Comparison of ENCODE assay signal across 15 cellular contexts in genomic region chr2:20327370-20327769, GRCh38. TPM values are rescaled to one million over a fixed set of nuclear protein-coding genes. Genes with fewer than 3 reads are reported as not detected.
DNase-seq lines count a peak whose midpoint lies in the region; ATAC-seq, FAIRE-seq and TF ChIP-seq lines count a peak whose summit lies in the region.
"Had no signal": no experiment of that assay in that cellular context is flagged by ENCODE, and none has a peak within 500 bp of the region (broad histone marks: within the 10 kb centered on the region; RNA-seq: fewer than 3 reads in every experiment).

No MANE protein-coding gene starts in this region.

- H3K27me3 ChIP-seq in astrocyte (ENCODE audit: insufficient read depth, low read length) (no peaks in the 10 kb centered on the region), vagina (no peaks in the 10 kb centered on the region), testis (no peaks in the 10 kb centered on the region)
- H3K27me3 ChIP-seq: uterus had no signal

- H3K4me1 Mint-ChIP-seq in stimulated activated naive CD8-positive, alpha-beta T cell treated with anti-CD3 and anti-CD28 coated beads, Interleukin-15, Interleukin-2, amounts not matched to agents 100 ng/mL and 50 ng/mL, for 24 hours (ENCODE audit: low read depth) = peaks cover 87% of the 10 kb centered on the region
- H3K4me1 Mint-ChIP-seq in astrocyte (ENCODE audit: low read depth, unreplicated experiment) (peaks cover 19% of the 10 kb centered on the region), memory B cell (peaks cover 27% of the 10 kb centered on the region)

- no peak for ATAC-seq in stimulated activated naive CD8-positive, alpha-beta T cell treated with anti-CD3 and anti-CD28 coated beads, Interleukin-15, Interleukin-2, amounts not matched to agents 100 U/mL and 50 U/mL, for 24 hours
- ATAC-seq in memory B cell (ENCODE audit: low read depth) (no peak), HG03280 (IDR thresholded peaks at IDR 0.05; ENCODE audit: unreplicated experiment) (no peak)
- ATAC-seq: GM12878 had no signal

- no peaks in the 10 kb centered on the region for H3K27me3 Mint-ChIP-seq in stimulated activated naive CD8-positive, alpha-beta T cell treated with anti-CD3 and anti-CD28 coated beads, Interleukin-15, Interleukin-2, amounts not matched to agents 100 ng/mL and 50 ng/mL, for 24 hours
- H3K27me3 Mint-ChIP-seq in astrocyte (ENCODE audit: low read depth, unreplicated experiment) (no peaks in the 10 kb centered on the region), memory B cell (no peaks in the 10 kb centered on the region)
- H3K27me3 Mint-ChIP-seq: activated naive CD8-positive, alpha-beta T cell treated with anti-CD3 and anti-CD28 coated beads, Interleukin-2, amount 10 ng/mL, durations not matched to agents 7 days and 5 days had no signal

- H3K36me3 Mint-ChIP-seq in stimulated activated naive CD8-positive, alpha-beta T cell treated with anti-CD3 and anti-CD28 coated beads, Interleukin-15, Interleukin-2, amounts not matched to agents 100 ng/mL and 50 ng/mL, for 24 hours (ENCODE audit: low read depth) = peaks cover 81% of the 10 kb centered on the region
- H3K36me3 Mint-ChIP-seq in astrocyte (ENCODE audit: low read depth, unreplicated experiment) (peaks cover 11% of the 10 kb centered on the region), memory B cell (peaks cover 33% of the 10 kb centered on the region)

- peak overlapping the region; percentile 8 for H3K27ac Mint-ChIP-seq in stimulated activated naive CD8-positive, alpha-beta T cell treated with anti-CD3 and anti-CD28 coated beads, Interleukin-15, Interleukin-2, amounts not matched to agents 100 ng/mL and 50 ng/mL, for 24 hours
- H3K27ac Mint-ChIP-seq in astrocyte (ENCODE audit: unreplicated experiment) (no peak overlapping the region), memory B cell (peak overlapping the region; percentile 48)

- no peak overlapping the region for H3K4me2 ChIP-seq in astrocyte (ENCODE audit: low read length)

- peaks cover 18% of the 10 kb centered on the region for H3K9me3 Mint-ChIP-seq in stimulated activated naive CD8-positive, alpha-beta T cell treated with anti-CD3 and anti-CD28 coated beads, Interleukin-15, Interleukin-2, amounts not matched to agents 100 ng/mL and 50 ng/mL, for 24 hours
- H3K9me3 Mint-ChIP-seq in astrocyte (ENCODE audit: unreplicated experiment) (no peaks in the 10 kb centered on the region), memory B cell (peaks cover 7% of the 10 kb centered on the region)

- H3K36me3 ChIP-seq in astrocyte (ENCODE audit: insufficient read depth, low read length) = peaks cover 6% of the 10 kb centered on the region
- H3K36me3 ChIP-seq in vagina = peaks cover 0 to 17% of the 10 kb centered on the region in 2 donors
- no peaks in the 10 kb centered on the region for H3K36me3 ChIP-seq in testis (ENCODE audit: low read depth, missing control alignments)
- H3K36me3 ChIP-seq: uterus had no signal

- DNase-seq in stimulated activated naive CD8-positive, alpha-beta T cell treated with anti-CD3 and anti-CD28 coated beads, Interleukin-15, Interleukin-2, amounts not matched to agents 100 U/mL and 50 U/mL, for 24 hours = no peak
- DNase-seq in astrocyte (ENCODE audit: low read depth) (no peak), memory B cell (ENCODE audit: low spot score in 2 of 2) (no peak), vagina (ENCODE audit: extremely low spot score in 2 of 2) (no peak), NCI-H2029 (lab: John Stamatoyannopoulos, UW) (no peak), testis (no peak)
- DNase-seq: activated naive CD8-positive, alpha-beta T cell treated with anti-CD3 and anti-CD28 coated beads, Interleukin-2, amount 10 ng/mL, durations not matched to agents 7 days and 5 days; NCI-H1436 treated with DMSO at 0.1 percent for 48 hours; NCI-H774; SIG-M5; uterus had no signal

- WGBS in testis, 2 donors = 55 to 67% methylated on average over 1 of the region's 1 CpG

- intact Hi-C loops in vagina (cut with DNase I) (loop anchor here (10.0 kb wide), 1 partner anchor 873 kb away; no protein-coding TSS in a partner anchor), testis (cut with DNase I; ENCODE audit: low total_unique reads) (no loop called here)

- H3K9me3 ChIP-seq in astrocyte (ENCODE audit: insufficient read depth, low read depth, low read length) (no peaks in the 10 kb centered on the region), vagina (no peaks in the 10 kb centered on the region), testis (no peaks in the 10 kb centered on the region)

- TF ChIP-seq POLR2A in vagina (IDR thresholded peaks at IDR 0.05) = no peak
- no peak for TF ChIP-seq POLR2A in testis (IDR thresholded peaks at IDR 0.05)

- TF ChIP-seq CTCF in astrocyte (IDR thresholded peaks at IDR 0.05; ENCODE audit: insufficient read depth, low read depth, low read length) (no peak), vagina (IDR thresholded peaks at IDR 0.05) (no peak), testis (IDR thresholded peaks at IDR 0.05) (no peak)

- peak overlapping the region; percentile 4 for H3K9ac ChIP-seq in astrocyte (ENCODE audit: low read length)

- H3K79me2 ChIP-seq in astrocyte (ENCODE audit: insufficient read depth, low read length) = peaks cover 98% of the 10 kb centered on the region

- no peak overlapping the region for H3K4me3 Mint-ChIP-seq in stimulated activated naive CD8-positive, alpha-beta T cell treated with anti-CD3 and anti-CD28 coated beads, Interleukin-15, Interleukin-2, amounts not matched to agents 100 ng/mL and 50 ng/mL, for 24 hours
- H3K4me3 Mint-ChIP-seq in astrocyte (ENCODE audit: unreplicated experiment) (no peak overlapping the region), memory B cell (no peak overlapping the region)
- H3K4me3 Mint-ChIP-seq: activated naive CD8-positive, alpha-beta T cell treated with anti-CD3 and anti-CD28 coated beads, Interleukin-2, amount 10 ng/mL, durations not matched to agents 7 days and 5 days had no signal

- H3K4me1 ChIP-seq in astrocyte (ENCODE audit: insufficient read depth, low read length) (no peaks in the 10 kb centered on the region), vagina (peaks cover 30% of the 10 kb centered on the region), testis (no peaks in the 10 kb centered on the region)
- H3K4me1 ChIP-seq: uterus had no signal

- no peak for FAIRE-seq in astrocyte (lab: Jason Lieb, UNC)
- FAIRE-seq: GM12878 had no signal

- no peak overlapping the region for H2AFZ ChIP-seq in astrocyte (ENCODE audit: low read depth, low read length)

- H4K20me1 ChIP-seq in astrocyte (ENCODE audit: insufficient read depth, low read length) = peaks cover 92% of the 10 kb centered on the region

- H3K4me3 ChIP-seq in astrocyte (ENCODE audit: insufficient read depth, low read depth, low read length) = no peak overlapping the region
- no peak overlapping the region for H3K4me3 ChIP-seq in vagina
- H3K4me3 ChIP-seq in testis = no peak overlapping the region
- H3K4me3 ChIP-seq: coronary artery, GM12878, uterus had no signal

- H3K27ac ChIP-seq in astrocyte (ENCODE audit: low read depth, low read length) (no peak overlapping the region), vagina (peak overlapping the region; percentile 20), testis (no peak overlapping the region)
- H3K27ac ChIP-seq: coronary artery, uterus had no signal

RNA-seq across cellular contexts. Expression of gene PUM2, which starts 23.3 kb away (rescaled TPM):
- total RNA-seq in astrocyte = 55.6 and 69.4 TPM in 2 replicates
- 76.6 TPM for total RNA-seq in vagina
- total RNA-seq in testis = 10 to 100 TPM; 78.0 to 92.5 TPM
- 50.5 TPM for polyA plus RNA-seq in testis (ENCODE audit: insufficient read depth, low read depth, low replicate concordance)
